Comparison of ENCODE assay signal across 16 cellular contexts in genomic region chr4:37489697-37490096, GRCh38.
A peak's percentile ranks its signal among the peaks of the same experiment; 100 is the strongest.
DNase-seq lines count a peak whose midpoint lies in the region; ATAC-seq and TF ChIP-seq lines count a peak whose summit lies in the region.
"Had no signal": no experiment of that assay in that cellular context is flagged by ENCODE, and none has a peak within 500 bp of the region (broad histone marks: within the 10 kb centered on the region; RNA-seq: fewer than 3 reads in every experiment).

No MANE protein-coding gene starts in this region.

- H3K36me3 ChIP-seq in body of pancreas (replicated peaks in 1 of 2; ENCODE audit: insufficient read depth in 1 of 2, low read depth in 2 of 2) = peaks cover 0 to 3% of the 10 kb centered on the region in 2 donors
- no peaks in the 10 kb centered on the region for H3K36me3 ChIP-seq in Karpas-422 (ENCODE audit: insufficient read depth, low read length)

- H3K9me3 Mint-ChIP-seq in type B pancreatic cell = no peaks in the 10 kb centered on the region
- H3K9me3 Mint-ChIP-seq: CD4-positive, alpha-beta T cell had no signal

- no peak for DNase-seq in body of pancreas
- no peak for DNase-seq in left lobe of liver (ENCODE audit: low spot score)
- DNase-seq in type B pancreatic cell (ENCODE audit: extremely low spot score, unreplicated experiment) = no peak
- no peak for DNase-seq in Karpas-422
- DNase-seq in NCI-H1105 treated with DMSO at 0.1 percent for 48 hours (lab: John Stamatoyannopoulos, UW) = no peak
- DNase-seq: C1 segment of cervical spinal cord; CD4-positive, alpha-beta T cell; DMS153; GF-D8; GM23248 had no signal

- no peaks in the 10 kb centered on the region for H4K20me1 ChIP-seq in Karpas-422 (ENCODE audit: insufficient read depth, low read depth, low read length)

- ATAC-seq in body of pancreas (no peak), left lobe of liver (peak; percentile 60), GM19397 (IDR thresholded peaks at IDR 0.05; ENCODE audit: unreplicated experiment) (no peak)
- ATAC-seq: HCT116, K562 had no signal

- H3K36me3 Mint-ChIP-seq in type B pancreatic cell = peaks cover 10% of the 10 kb centered on the region

- WGBS in body of pancreas, 2 donors = 20 to 24% methylated on average over 1 of the region's 1 CpG

- H3K27ac ChIP-seq in 22Rv1 = peak overlapping the region; percentile 65
- peak overlapping the region in 3 of 4 donors; percentile 43 to 63 (median 55) for H3K27ac ChIP-seq in body of pancreas
- H3K27ac ChIP-seq in Karpas-422 (ENCODE audit: low read length) = no peak overlapping the region
- H3K27ac ChIP-seq: GM23248, HL-60 had no signal

- no peaks in the 10 kb centered on the region for H3K27me3 Mint-ChIP-seq in type B pancreatic cell

- H3K79me2 ChIP-seq in Karpas-422 (ENCODE audit: low read length) = no peaks in the 10 kb centered on the region

- peaks cover 45% of the 10 kb centered on the region for H3K4me1 ChIP-seq in body of pancreas
- no peaks in the 10 kb centered on the region for H3K4me1 ChIP-seq in Karpas-422 (ENCODE audit: low read length)

- H3K27me3 ChIP-seq in body of pancreas (no peaks in the 10 kb centered on the region), Karpas-422 (ENCODE audit: low read length) (no peaks in the 10 kb centered on the region)

- H2AFZ ChIP-seq in Karpas-422 (ENCODE audit: low read length) = no peak overlapping the region
- H2AFZ ChIP-seq: GM23248 had no signal

- intact Hi-C loops in body of pancreas (cut with DNase I) = no loop called here

- no peak overlapping the region for H3K4me3 ChIP-seq in body of pancreas
- H3K4me3 ChIP-seq in Karpas-422 (ENCODE audit: low read length) = no peak overlapping the region
- H3K4me3 ChIP-seq: GM23248, K562 had no signal

- no peaks in the 10 kb centered on the region for H3K9me2 ChIP-seq in Karpas-422 (replicated peaks; ENCODE audit: insufficient read depth, low read length)

- no peak overlapping the region for H3K9ac ChIP-seq in Karpas-422 (ENCODE audit: low read length)
- H3K9ac ChIP-seq: GM23248 had no signal

- no peak for TF ChIP-seq CTCF in 22Rv1 (IDR thresholded peaks at IDR 0.05)
- TF ChIP-seq CTCF in body of pancreas (IDR thresholded peaks at IDR 0.05) = no peak
- TF ChIP-seq CTCF in type B pancreatic cell (conservative IDR thresholded peaks at IDR 0.05) = no peak

- H3K4me3 Mint-ChIP-seq in type B pancreatic cell = no peak overlapping the region
- H3K4me3 Mint-ChIP-seq: B cell; CD4-positive, alpha-beta T cell had no signal

- no peak for TF ChIP-seq POLR2A in body of pancreas (IDR thresholded peaks at IDR 0.05)

- no peak overlapping the region for H3K4me2 ChIP-seq in Karpas-422 (ENCODE audit: low read depth, low read length, poor library complexity, severe bottlenecking)

- peak overlapping the region; percentile 88 for H3K27ac Mint-ChIP-seq in type B pancreatic cell
- H3K27ac Mint-ChIP-seq: B cell; CD4-positive, alpha-beta T cell had no signal

- no peaks in the 10 kb centered on the region for H3K9me3 ChIP-seq in body of pancreas
- H3K9me3 ChIP-seq in Karpas-422 (ENCODE audit: low read length) = no peaks in the 10 kb centered on the region

- peaks cover 21% of the 10 kb centered on the region for H3K4me1 Mint-ChIP-seq in type B pancreatic cell (ENCODE audit: unreplicated experiment)
- H3K4me1 Mint-ChIP-seq: B cell had no signal
